Comparison of ENCODE assay signal across 14 cellular contexts in the genomic region with DNA sequence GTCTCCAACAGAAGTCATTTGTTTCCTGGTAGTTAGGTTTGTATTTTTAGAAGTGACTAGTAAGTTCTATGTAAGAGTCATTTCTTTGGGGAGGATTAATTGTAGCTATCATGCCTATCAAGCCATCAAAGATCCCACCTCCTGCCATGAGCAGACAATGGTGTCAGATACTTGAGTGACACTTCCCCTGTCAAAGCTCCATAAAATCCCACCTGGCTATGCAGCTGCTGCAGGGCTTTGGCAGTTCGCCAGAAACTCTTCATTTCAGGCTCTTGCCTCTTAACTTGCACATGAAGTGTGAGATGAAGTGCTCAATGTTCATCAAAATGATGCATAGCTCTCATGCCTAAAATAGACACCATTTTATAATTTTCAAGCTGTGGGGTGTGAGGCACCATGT.
DNase-seq lines count a peak whose midpoint lies in the region; ATAC-seq lines count a peak whose summit lies in the region.
"Had no signal": no experiment of that assay in that cellular context is flagged by ENCODE, and none has a peak within 500 bp of the region (broad histone marks: within the 10 kb centered on the region; RNA-seq: fewer than 3 reads in every experiment).

No MANE protein-coding gene starts in this region.

- no peak overlapping the region for H3K4me3 ChIP-seq in SJCRH30
- H3K4me3 ChIP-seq in mesenchymal stem cell (ENCODE audit: insufficient read depth in 1 of 2, low read depth in 1 of 2, low read length in 2 of 2), result no peak overlapping the region
- H3K4me3 ChIP-seq: spleen had no signal

- H2BK5ac ChIP-seq in mesenchymal stem cell (ENCODE audit: low read depth, low read length, poor library complexity, severe bottlenecking), result no peak overlapping the region

- peaks cover 19% of the 10 kb centered on the region for H3K4me1 ChIP-seq in SJCRH30
- no peaks in the 10 kb centered on the region for H3K4me1 ChIP-seq in mesenchymal stem cell (ENCODE audit: control insufficient read depth, insufficient read depth, low read depth, low read length)
- H3K4me1 ChIP-seq: spleen had no signal

- H2AFZ ChIP-seq in mesenchymal stem cell (ENCODE audit: low read depth, low read length), result no peak overlapping the region

- H3K4ac ChIP-seq in mesenchymal stem cell (ENCODE audit: low read depth in 1 of 2, low read length in 2 of 2), result no peak overlapping the region

- H3K27me3 ChIP-seq in SJCRH30, result no peaks in the 10 kb centered on the region
- H3K27me3 ChIP-seq in mesenchymal stem cell (ENCODE audit: control insufficient read depth in 1 of 2, insufficient read depth in 1 of 2, low read length in 2 of 2), result no peaks in the 10 kb centered on the region
- H3K27me3 ChIP-seq: spleen had no signal

- H3K9me3 ChIP-seq in SJCRH30 (replicated peaks) (0 out of 2 replicates have a peak, but pooled peaks cover 2% of the 10 kb centered on the region), mesenchymal stem cell (ENCODE audit: control insufficient read depth, low read length) (no peaks in the 10 kb centered on the region)

- H3K27ac ChIP-seq in SJCRH30 (peak overlapping the region; percentile 62), mesenchymal stem cell (ENCODE audit: low read length, poor library complexity, severe bottlenecking) (no peak overlapping the region)
- H3K27ac ChIP-seq: spleen had no signal

- no peak overlapping the region for H3K18ac ChIP-seq in mesenchymal stem cell (ENCODE audit: low read depth in 1 of 2, low read length in 2 of 2)

- no peak overlapping the region for H4K91ac ChIP-seq in mesenchymal stem cell (ENCODE audit: low read length)

- no CpG with 5 or more reads among the region's 1 CpG for WGBS in mesenchymal stem cell

- H2BK12ac ChIP-seq in mesenchymal stem cell (ENCODE audit: low read length in 2 of 2), result no peak overlapping the region

- no peak overlapping the region for H2BK15ac ChIP-seq in mesenchymal stem cell (ENCODE audit: low read depth, poor library complexity, severe bottlenecking)

- H4K8ac ChIP-seq in mesenchymal stem cell (ENCODE audit: low read length), result no peak overlapping the region

- H3K79me1 ChIP-seq in mesenchymal stem cell (replicated peaks; ENCODE audit: low read length, poor library complexity, severe bottlenecking), result no peaks in the 10 kb centered on the region

- H3K23ac ChIP-seq in mesenchymal stem cell (ENCODE audit: low read length in 2 of 2), result no peak overlapping the region

- DNase-seq in COLO668 (lab: John Stamatoyannopoulos, UW; ENCODE audit: unreplicated experiment), result peak; percentile 95
- peak; percentile 99 for DNase-seq in NCI-H1105 treated with DMSO at 0.1 percent for 48 hours (lab: John Stamatoyannopoulos, UW)
- DNase-seq in NCI-H2227 treated with DMSO at 0.1 percent for 48 hours (lab: John Stamatoyannopoulos, UW), result peak; percentile 100
- DNase-seq in SJCRH30, result peak; percentile 83 to 91
- DNase-seq in activated naive CD4-positive, alpha-beta T cell (lab: John Stamatoyannopoulos, UW), result no peak
- no peak for DNase-seq in epidermal melanocyte (ENCODE audit: insufficient read length, low spot score)
- no peak for DNase-seq in mesenchymal stem cell
- DNase-seq: activated B cell treated with CpG ODN at 0.5 μM for 24 hours; activated gamma-delta T cell; hypothalamus; left colon; spleen; stimulated activated naive CD4-positive, alpha-beta T cell treated with Interleukin-2 at 50 U/mL for 16 hours had no signal

- H2AK5ac ChIP-seq in mesenchymal stem cell (ENCODE audit: low read length, severe bottlenecking), result no peak overlapping the region

- no peak overlapping the region for H3K14ac ChIP-seq in mesenchymal stem cell (ENCODE audit: low read length in 2 of 2)

- no peak overlapping the region for H3K9ac ChIP-seq in mesenchymal stem cell (ENCODE audit: low read length)

- ATAC-seq in GM19351 (IDR thresholded peaks at IDR 0.05; ENCODE audit: unreplicated experiment), result no peak
- ATAC-seq: left colon had no signal

- H3K36me3 ChIP-seq in SJCRH30, result no peaks in the 10 kb centered on the region
- no peaks in the 10 kb centered on the region for H3K36me3 ChIP-seq in mesenchymal stem cell (ENCODE audit: control insufficient read depth in 1 of 2, insufficient read depth in 2 of 2, low read depth in 1 of 2, low read length in 2 of 2)
- H3K36me3 ChIP-seq: spleen had no signal

- H3K4me2 ChIP-seq in mesenchymal stem cell (ENCODE audit: low read length, poor library complexity, severe bottlenecking), result no peak overlapping the region

- no peak overlapping the region for H2BK120ac ChIP-seq in mesenchymal stem cell (ENCODE audit: low read depth, low read length)

Comparison
In these comparisons a context has a peak if more than half of its experiments do, and no peak if none do; other contexts are left out.
1. DNase-seq: peak in COLO668 (single experiment), NCI-H1105 treated with DMSO at 0.1 percent for 48 hours (single experiment), NCI-H2227 treated with DMSO at 0.1 percent for 48 hours (single experiment) and SJCRH30 (2 of 2); none in activated naive CD4-positive, alpha-beta T cell (0 of 4), epidermal melanocyte (single experiment) and mesenchymal stem cell (single experiment).